Comparison of ENCODE assay signal across 1 cellular context in the genomic region with DNA sequence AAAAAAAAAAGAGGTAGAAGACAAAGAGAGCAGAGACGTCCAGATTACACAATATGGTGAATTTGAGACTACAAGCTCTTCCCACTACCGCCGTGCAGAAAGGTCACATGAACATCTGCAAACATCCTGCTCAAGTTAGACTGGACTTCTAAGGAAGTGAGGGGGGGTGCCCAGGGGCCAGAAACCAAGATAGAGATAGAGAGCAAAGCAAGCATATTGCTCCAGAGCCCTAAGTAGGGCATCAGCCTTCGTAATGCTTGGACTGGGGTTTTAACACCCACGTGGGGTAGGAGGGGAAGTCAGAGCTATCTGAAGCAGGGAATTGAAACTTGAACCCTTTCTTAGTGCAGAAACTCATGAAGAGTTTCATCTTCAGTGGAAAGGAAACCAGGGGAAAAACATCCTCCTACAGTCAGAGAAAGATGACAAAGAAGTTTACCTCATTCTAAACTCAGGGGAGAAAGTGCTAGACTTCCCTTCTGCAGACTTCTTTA.
TF ChIP-seq lines count a peak whose summit lies in the region.

No MANE protein-coding gene starts in this region.

TF ChIP-seq in GM23338, 12 proteins besides CTCF, POLR2A, EP300 and RAD21 (continued from another document):
- TF ChIP-seq, protein P1, sequence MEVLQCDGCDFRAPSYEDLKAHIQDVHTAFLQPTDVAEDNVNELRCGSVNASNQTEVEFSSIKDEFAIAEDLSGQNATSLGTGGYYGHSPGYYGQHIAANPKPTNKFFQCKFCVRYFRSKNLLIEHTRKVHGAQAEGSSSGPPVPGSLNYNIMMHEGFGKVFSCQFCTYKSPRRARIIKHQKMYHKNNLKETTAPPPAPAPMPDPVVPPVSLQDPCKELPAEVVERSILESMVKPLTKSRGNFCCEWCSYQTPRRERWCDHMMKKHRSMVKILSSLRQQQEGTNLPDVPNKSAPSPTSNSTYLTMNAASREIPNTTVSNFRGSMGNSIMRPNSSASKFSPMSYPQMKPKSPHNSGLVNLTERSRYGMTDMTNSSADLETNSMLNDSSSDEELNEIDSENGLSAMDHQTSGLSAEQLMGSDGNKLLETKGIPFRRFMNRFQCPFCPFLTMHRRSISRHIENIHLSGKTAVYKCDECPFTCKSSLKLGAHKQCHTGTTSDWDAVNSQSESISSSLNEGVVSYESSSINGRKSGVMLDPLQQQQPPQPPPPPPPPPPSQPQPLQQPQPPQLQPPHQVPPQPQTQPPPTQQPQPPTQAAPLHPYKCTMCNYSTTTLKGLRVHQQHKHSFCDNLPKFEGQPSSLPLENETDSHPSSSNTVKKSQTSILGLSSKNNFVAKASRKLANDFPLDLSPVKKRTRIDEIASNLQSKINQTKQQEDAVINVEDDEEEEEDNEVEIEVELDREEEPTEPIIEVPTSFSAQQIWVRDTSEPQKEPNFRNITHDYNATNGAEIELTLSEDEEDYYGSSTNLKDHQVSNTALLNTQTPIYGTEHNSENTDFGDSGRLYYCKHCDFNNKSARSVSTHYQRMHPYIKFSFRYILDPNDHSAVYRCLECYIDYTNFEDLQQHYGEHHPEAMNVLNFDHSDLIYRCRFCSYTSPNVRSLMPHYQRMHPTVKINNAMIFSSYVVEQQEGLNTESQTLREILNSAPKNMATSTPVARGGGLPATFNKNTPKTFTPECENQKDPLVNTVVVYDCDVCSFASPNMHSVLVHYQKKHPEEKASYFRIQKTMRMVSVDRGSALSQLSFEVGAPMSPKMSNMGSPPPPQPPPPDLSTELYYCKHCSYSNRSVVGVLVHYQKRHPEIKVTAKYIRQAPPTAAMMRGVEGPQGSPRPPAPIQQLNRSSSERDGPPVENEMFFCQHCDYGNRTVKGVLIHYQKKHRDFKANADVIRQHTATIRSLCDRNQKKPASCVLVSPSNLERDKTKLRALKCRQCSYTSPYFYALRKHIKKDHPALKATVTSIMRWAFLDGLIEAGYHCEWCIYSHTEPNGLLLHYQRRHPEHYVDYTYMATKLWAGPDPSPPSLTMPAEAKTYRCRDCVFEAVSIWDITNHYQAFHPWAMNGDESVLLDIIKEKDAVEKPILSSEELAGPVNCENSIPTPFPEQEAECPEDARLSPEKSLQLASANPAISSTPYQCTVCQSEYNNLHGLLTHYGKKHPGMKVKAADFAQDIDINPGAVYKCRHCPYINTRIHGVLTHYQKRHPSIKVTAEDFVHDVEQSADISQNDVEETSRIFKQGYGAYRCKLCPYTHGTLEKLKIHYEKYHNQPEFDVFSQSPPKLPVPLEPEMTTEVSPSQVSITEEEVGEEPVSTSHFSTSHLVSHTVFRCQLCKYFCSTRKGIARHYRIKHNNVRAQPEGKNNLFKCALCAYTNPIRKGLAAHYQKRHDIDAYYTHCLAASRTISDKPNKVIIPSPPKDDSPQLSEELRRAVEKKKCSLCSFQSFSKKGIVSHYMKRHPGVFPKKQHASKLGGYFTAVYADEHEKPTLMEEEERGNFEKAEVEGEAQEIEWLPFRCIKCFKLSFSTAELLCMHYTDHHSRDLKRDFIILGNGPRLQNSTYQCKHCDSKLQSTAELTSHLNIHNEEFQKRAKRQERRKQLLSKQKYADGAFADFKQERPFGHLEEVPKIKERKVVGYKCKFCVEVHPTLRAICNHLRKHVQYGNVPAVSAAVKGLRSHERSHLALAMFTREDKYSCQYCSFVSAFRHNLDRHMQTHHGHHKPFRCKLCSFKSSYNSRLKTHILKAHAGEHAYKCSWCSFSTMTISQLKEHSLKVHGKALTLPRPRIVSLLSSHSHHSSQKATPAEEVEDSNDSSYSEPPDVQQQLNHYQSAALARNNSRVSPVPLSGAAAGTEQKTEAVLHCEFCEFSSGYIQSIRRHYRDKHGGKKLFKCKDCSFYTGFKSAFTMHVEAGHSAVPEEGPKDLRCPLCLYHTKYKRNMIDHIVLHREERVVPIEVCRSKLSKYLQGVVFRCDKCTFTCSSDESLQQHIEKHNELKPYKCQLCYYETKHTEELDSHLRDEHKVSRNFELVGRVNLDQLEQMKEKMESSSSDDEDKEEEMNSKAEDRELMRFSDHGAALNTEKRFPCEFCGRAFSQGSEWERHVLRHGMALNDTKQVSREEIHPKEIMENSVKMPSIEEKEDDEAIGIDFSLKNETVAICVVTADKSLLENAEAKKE (CRISPR knock-in tag; IDR thresholded peaks at IDR 0.05): no peak
- TF ChIP-seq, protein P2, sequence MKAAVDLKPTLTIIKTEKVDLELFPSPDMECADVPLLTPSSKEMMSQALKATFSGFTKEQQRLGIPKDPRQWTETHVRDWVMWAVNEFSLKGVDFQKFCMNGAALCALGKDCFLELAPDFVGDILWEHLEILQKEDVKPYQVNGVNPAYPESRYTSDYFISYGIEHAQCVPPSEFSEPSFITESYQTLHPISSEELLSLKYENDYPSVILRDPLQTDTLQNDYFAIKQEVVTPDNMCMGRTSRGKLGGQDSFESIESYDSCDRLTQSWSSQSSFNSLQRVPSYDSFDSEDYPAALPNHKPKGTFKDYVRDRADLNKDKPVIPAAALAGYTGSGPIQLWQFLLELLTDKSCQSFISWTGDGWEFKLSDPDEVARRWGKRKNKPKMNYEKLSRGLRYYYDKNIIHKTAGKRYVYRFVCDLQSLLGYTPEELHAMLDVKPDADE (IDR thresholded peaks at IDR 0.05): no peak
TF ChIP-seq in GM23338: peak in this region for 0.
